8 cellular contexts compared by ENCODE assay signal in the genomic region with DNA sequence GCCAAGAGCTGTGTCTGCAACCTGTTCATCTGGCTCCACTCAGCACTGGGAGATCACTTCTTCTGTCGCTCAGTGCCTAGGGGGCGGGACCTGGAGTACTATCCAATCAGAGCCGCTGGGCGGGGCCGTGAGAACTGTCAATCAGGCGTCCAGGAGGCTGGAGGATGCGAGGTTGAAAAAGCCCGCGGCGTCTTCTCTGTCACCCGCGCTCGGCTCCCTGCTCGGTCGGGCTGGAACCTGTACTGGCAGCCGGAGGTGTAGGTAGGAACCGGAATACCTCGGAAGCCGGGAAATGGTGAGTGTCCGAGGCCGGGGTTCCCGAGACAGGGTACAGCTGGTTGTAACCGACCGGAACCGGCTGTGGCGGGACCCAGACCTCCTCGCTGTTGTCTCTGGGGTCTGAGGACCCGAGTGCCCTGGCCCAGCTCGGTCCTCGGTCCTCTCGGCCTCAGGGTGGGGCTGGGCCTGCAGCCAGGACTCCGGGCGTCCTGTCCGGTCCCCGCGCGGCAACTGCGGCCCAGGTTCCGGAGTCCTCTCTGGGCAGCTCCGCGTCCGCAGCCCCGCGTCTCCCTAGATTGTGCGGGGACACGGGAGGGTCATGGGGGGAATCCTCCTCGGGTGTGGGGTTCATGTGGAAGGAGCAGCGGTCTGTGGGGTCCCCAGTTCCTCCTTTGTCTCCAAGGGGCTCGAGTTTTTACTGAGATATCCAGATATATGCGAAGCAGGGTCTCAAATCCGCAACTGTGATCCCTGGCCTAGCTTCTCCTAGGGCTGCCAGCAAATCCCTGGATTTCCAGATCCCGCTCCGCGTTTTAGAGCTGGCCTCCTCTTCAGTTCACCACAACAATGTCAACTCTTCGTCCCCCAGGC.
DNase-seq lines count a peak whose midpoint lies in the region; ATAC-seq and TF ChIP-seq lines count a peak whose summit lies in the region.

No MANE protein-coding gene starts in this region.

- H3K9me3 ChIP-seq in HUES48 (ENCODE audit: control insufficient read depth, insufficient read depth, low read length), result no peaks in the 10 kb centered on the region
- H3K9me3 ChIP-seq in OCI-LY3 (ENCODE audit: insufficient read depth, low read length), result no peaks in the 10 kb centered on the region
- H3K9me3 ChIP-seq in mucosa of rectum (ENCODE audit: control insufficient read depth in 2 of 2, low read length in 2 of 2), result no peaks in the 10 kb centered on the region

- ATAC-seq in GM21390 (IDR thresholded peaks at IDR 0.05; ENCODE audit: unreplicated experiment), result peak; percentile 88

- H3K27me3 ChIP-seq in HUES48 (ENCODE audit: control insufficient read depth, insufficient read depth, low read length) (no peaks in the 10 kb centered on the region), OCI-LY3 (ENCODE audit: low read depth, low read length) (no peaks in the 10 kb centered on the region), mucosa of rectum (ENCODE audit: control insufficient read depth in 2 of 2, insufficient read depth in 2 of 2, low read length in 2 of 2) (no peaks in the 10 kb centered on the region)

- no peaks in the 10 kb centered on the region for H4K20me1 ChIP-seq in OCI-LY3 (ENCODE audit: insufficient read depth, low read length)

- H3K27ac ChIP-seq in HUES48 (ENCODE audit: low read depth, low read length) (peak overlapping the region; percentile 70), OCI-LY3 (ENCODE audit: low read length) (no peak overlapping the region), mucosa of rectum (ENCODE audit: low read depth in 2 of 2, low read length in 2 of 2) (peak overlapping the region; percentile 43 to 72)

- H2AFZ ChIP-seq in OCI-LY3 (ENCODE audit: low read depth, low read length), result peak overlapping the region; percentile 34; the same call in 1 of the 2 replicates

- H3K4me1 ChIP-seq in HUES48 (ENCODE audit: control insufficient read depth, insufficient read depth, low read length), result no peaks in the 10 kb centered on the region
- no peaks in the 10 kb centered on the region for H3K4me1 ChIP-seq in OCI-LY3 (ENCODE audit: low read length)
- H3K4me1 ChIP-seq in mucosa of rectum (ENCODE audit: control insufficient read depth in 2 of 2, insufficient read depth in 2 of 2, low read length in 2 of 2), result peaks cover 5 to 6% of the 10 kb centered on the region in 2 donors

- TF ChIP-seq POLR2A in erythroblast (IDR thresholded peaks at IDR 0.05; ENCODE audit: low read length), result peak; percentile 74

- TF ChIP-seq CTCF in OCI-LY3 (IDR thresholded peaks at IDR 0.05; ENCODE audit: low read depth, low read length), result no peak

- H3K36me3 ChIP-seq in HUES48 (ENCODE audit: control insufficient read depth, insufficient read depth, low read length), result no peaks in the 10 kb centered on the region
- H3K36me3 ChIP-seq in OCI-LY3 (replicated peaks; ENCODE audit: low read depth, low read length), result no peaks in the 10 kb centered on the region
- H3K36me3 ChIP-seq in mucosa of rectum (ENCODE audit: control insufficient read depth in 2 of 2, insufficient read depth in 2 of 2, low read length in 2 of 2), result no peaks in the 10 kb centered on the region

- DNase-seq in CMK (ENCODE audit: low read depth) (peak; percentile 82), activated T-cell treated with anti-CD3 and anti-CD28 coated beads for 4 hours (peak; percentile 81), erythroblast (lab: John Stamatoyannopoulos, UW) (peak; percentile 94 to 96)
- DNase-seq in stimulated activated CD8-positive, alpha-beta memory T cell treated with anti-CD3 and anti-CD28 coated beads, Interleukin-4, amount 100 ng/mL, for 24 hours (ENCODE audit: low read depth), result peak; percentile 86

- H3K79me2 ChIP-seq in OCI-LY3 (ENCODE audit: low read length), result no peaks in the 10 kb centered on the region

- H3K9ac ChIP-seq in HUES48 (ENCODE audit: low read depth, low read length) (peak overlapping the region; percentile 87), OCI-LY3 (ENCODE audit: low read length) (peak overlapping the region; percentile 71), mucosa of rectum (ENCODE audit: low read depth in 1 of 2, low read length in 2 of 2) (peak overlapping the region; percentile 63 to 71)

- peak overlapping the region; percentile 76 for H3K4me2 ChIP-seq in OCI-LY3 (ENCODE audit: low read length)

- H3K4me3 ChIP-seq in HUES48 (ENCODE audit: low read depth, low read length) (peak overlapping the region; percentile 82), OCI-LY3 (ENCODE audit: low read length) (peak overlapping the region; percentile 79), mucosa of rectum (ENCODE audit: low read length in 2 of 2) (peak overlapping the region; percentile 78 to 84)
